17 cellular contexts compared by ENCODE assay signal in the genomic region with DNA sequence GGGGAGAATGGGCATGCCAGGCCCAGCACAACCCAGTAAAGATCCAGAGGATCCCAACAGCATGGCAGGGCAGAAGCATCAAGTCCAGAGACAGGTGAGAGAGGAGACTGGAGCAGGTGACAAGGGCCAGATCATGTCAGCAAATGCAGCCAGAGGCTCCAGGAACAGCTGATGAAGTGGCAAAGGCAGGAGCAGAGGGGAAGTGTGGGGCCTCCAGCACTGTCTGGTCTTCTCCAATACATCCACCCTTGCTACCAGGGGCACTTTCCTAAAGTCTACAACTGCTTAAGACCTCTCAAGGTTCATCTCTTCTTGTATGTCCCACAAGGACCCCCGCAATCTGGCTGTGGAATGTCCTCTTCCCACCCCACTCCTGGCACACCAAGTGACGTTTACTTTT. TPM values are rescaled to one million over a fixed set of nuclear protein-coding genes. Genes with fewer than 3 reads are reported as not detected.
DNase-seq lines count a peak whose midpoint lies in the region; ATAC-seq and TF ChIP-seq lines count a peak whose summit lies in the region.
"Had no signal": no experiment of that assay in that cellular context is flagged by ENCODE, and none has a peak within 500 bp of the region (broad histone marks: within the 10 kb centered on the region; RNA-seq: fewer than 3 reads in every experiment).

No MANE protein-coding gene starts in this region.

- no peak for TF ChIP-seq CTCF in nephron progenitor cell (IDR thresholded peaks at IDR 0.05)
- no peak for TF ChIP-seq CTCF in thyroid gland (IDR thresholded peaks at IDR 0.05)

- no peaks in the 10 kb centered on the region for H3K27me3 ChIP-seq in thyroid gland

- H3K4me3 Mint-ChIP-seq in nephron progenitor cell = no peak overlapping the region
- H3K4me3 Mint-ChIP-seq: CD4-positive, alpha-beta memory T cell had no signal

- peaks cover 3% of the 10 kb centered on the region for H3K9me3 Mint-ChIP-seq in nephron progenitor cell

- H3K9me3 ChIP-seq in thyroid gland = no peaks in the 10 kb centered on the region
- H3K9me3 ChIP-seq: Caco-2 had no signal

- ATAC-seq in GM21619 (IDR thresholded peaks at IDR 0.05; ENCODE audit: unreplicated experiment) (no peak), GM18858 (IDR thresholded peaks at IDR 0.05; ENCODE audit: unreplicated experiment) (no peak)
- ATAC-seq: GM12878 had no signal

- H3K36me3 Mint-ChIP-seq in nephron progenitor cell (ENCODE audit: low read depth) = no peaks in the 10 kb centered on the region
- H3K36me3 Mint-ChIP-seq: CD4-positive, alpha-beta memory T cell had no signal

- peak overlapping the region; percentile 63 for H3K27ac Mint-ChIP-seq in nephron progenitor cell

- no peak overlapping the region for H3K4me3 ChIP-seq in thyroid gland (replicated peaks in 1 of 3)
- H3K4me3 ChIP-seq: GM12878, GM23248 had no signal

- TF ChIP-seq POLR2A in thyroid gland (IDR thresholded peaks at IDR 0.05) = no peak

- WGBS in thyroid gland, 2 donors = 59 to 64% methylated on average over 2 of the region's 2 CpGs

- peaks cover 15 to 29% of the 10 kb centered on the region in 2 donors for H3K4me1 ChIP-seq in thyroid gland
- H3K4me1 ChIP-seq: Caco-2 had no signal

- H3K4me1 Mint-ChIP-seq in nephron progenitor cell = peaks cover 27% of the 10 kb centered on the region
- H3K4me1 Mint-ChIP-seq: CD4-positive, alpha-beta memory T cell had no signal

- intact Hi-C loops in thyroid gland (cut with DNase I) = no loop called here

- DNase-seq in islet precursor cell = peak; percentile 32
- no peak for DNase-seq in nephron progenitor cell
- DNase-seq in thyroid gland = no peak
- DNase-seq in stimulated activated CD4-positive, alpha-beta T cell treated with anti-CD3 and anti-CD28 coated beads, Interleukin-1b, Interleukin-23, amount 100 ng/mL, for 48 hours = no peak
- DNase-seq: C1 segment of cervical spinal cord; Caco-2; CD4-positive, alpha-beta memory T cell; DMS153; EL; GDM1; GM23248; H7; HCEC 1CT had no signal

- H3K27me3 Mint-ChIP-seq in nephron progenitor cell (ENCODE audit: low read depth, poor library complexity) = peaks cover 20% of the 10 kb centered on the region

- no peaks in the 10 kb centered on the region for H3K36me3 ChIP-seq in thyroid gland

- H3K27ac ChIP-seq in thyroid gland = peak overlapping the region in 2 of 3 donors; percentile 27 to 61
- H3K27ac ChIP-seq: GM23248 had no signal

RNA-seq across cellular contexts. Expression of gene FAM163A, which starts 17.4 kb away (rescaled TPM):
- 1 to 10 TPM in 2 of 4 donors, under 1 TPM in 1, not detected in 1; 0.33 to 3.2 (median 1.3) TPM for total RNA-seq in thyroid gland
- total RNA-seq: A673, Caco-2, GM12878, GM23248 had no signal
